ENCODE assay signal across 8 cellular contexts in the genomic region with DNA sequence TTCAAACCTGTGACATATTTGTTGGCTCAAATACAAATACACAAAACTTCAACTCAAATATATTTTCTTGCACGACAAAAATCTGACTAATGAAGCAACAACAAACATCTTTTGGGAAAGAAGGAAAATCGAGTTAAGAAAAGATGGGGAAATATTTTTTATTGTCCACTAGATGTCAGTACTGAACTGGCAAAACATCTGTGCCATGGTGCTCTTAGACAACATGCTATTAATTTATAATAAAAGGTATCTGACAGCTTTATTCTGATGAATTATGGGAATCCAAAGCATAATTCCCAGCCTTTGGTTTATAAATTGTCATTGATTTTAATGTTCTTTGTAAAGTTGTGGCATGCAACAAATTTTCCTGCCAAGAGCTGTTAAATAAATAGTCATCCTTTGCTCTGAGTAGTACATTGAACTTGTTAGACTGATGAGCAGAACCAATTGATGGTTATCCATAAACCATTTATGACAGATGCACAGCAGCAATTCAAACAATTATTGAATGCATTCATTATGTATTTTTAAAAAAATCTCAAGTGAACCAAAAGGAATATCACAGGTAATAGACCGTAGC.
DNase-seq lines count a peak whose midpoint lies in the region; ATAC-seq and TF ChIP-seq lines count a peak whose summit lies in the region.

No MANE protein-coding gene starts in this region.

- no peaks in the 10 kb centered on the region for H3K27me3 ChIP-seq in upper lobe of left lung

- H3K4me1 ChIP-seq in upper lobe of left lung = peaks cover 0 to 4% (median 0%) of the 10 kb centered on the region in 4 donors

- TF ChIP-seq CTCF in upper lobe of left lung (IDR thresholded peaks at IDR 0.05) = peak in 5 of 6 experiments; percentile 19 to 52 (median 33)

- no peak for TF ChIP-seq EP300 in upper lobe of left lung (IDR thresholded peaks at IDR 0.05)

- H3K4me3 ChIP-seq in upper lobe of left lung = no peak overlapping the region

- H3K9me3 ChIP-seq in upper lobe of left lung = no peaks in the 10 kb centered on the region

- H3K36me3 ChIP-seq in upper lobe of left lung = no peaks in the 10 kb centered on the region

- peak; percentile 54; the same call in 2 of the 3 replicates for ATAC-seq in SK-N-SH treated with all-trans-retinoic acid at 6 μM for 48 hours
- ATAC-seq in upper lobe of left lung (ENCODE audit: low FRiP score in 2 of 2) = no peak

- H3K27ac ChIP-seq in upper lobe of left lung = no peak overlapping the region

- TF ChIP-seq POLR2A in upper lobe of left lung (IDR thresholded peaks at IDR 0.05) = no peak

- WGBS in upper lobe of left lung, 2 donors = 21 to 25% methylated on average over 3 of the region's 3 CpGs

- peak; percentile 50 for DNase-seq in EH (ENCODE audit: low read depth)
- DNase-seq in LHCN-M2 (ENCODE audit: low read depth) = peak; percentile 41
- peak; percentile 18 for DNase-seq in globus pallidus (ENCODE audit: low spot score)
- no peak for DNase-seq in upper lobe of left lung
- DNase-seq in islet precursor cell = no peak
- no peak for DNase-seq in ureter (ENCODE audit: low spot score)
- DNase-seq in GF-D8 (lab: John Stamatoyannopoulos, UW) = no peak

TF ChIP-seq in SK-N-SH treated with all-trans-retinoic acid at 6 μM for 48 hours, 23 proteins besides CTCF, POLR2A, EP300 and RAD21:
- no peak for TF ChIP-seq ISL1 (CRISPR knock-in tag; IDR thresholded peaks at IDR 0.05)
- TF ChIP-seq, protein P1, sequence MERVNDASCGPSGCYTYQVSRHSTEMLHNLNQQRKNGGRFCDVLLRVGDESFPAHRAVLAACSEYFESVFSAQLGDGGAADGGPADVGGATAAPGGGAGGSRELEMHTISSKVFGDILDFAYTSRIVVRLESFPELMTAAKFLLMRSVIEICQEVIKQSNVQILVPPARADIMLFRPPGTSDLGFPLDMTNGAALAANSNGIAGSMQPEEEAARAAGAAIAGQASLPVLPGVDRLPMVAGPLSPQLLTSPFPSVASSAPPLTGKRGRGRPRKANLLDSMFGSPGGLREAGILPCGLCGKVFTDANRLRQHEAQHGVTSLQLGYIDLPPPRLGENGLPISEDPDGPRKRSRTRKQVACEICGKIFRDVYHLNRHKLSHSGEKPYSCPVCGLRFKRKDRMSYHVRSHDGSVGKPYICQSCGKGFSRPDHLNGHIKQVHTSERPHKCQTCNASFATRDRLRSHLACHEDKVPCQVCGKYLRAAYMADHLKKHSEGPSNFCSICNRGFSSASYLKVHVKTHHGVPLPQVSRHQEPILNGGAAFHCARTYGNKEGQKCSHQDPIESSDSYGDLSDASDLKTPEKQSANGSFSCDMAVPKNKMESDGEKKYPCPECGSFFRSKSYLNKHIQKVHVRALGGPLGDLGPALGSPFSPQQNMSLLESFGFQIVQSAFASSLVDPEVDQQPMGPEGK (CRISPR knock-in tag; IDR thresholded peaks at IDR 0.05; ENCODE audit: borderline replicate concordance) = no peak
- no peak for TF ChIP-seq ZFP30 (CRISPR knock-in tag; IDR thresholded peaks at IDR 0.05)
- TF ChIP-seq ZNF70 (CRISPR knock-in tag; IDR thresholded peaks at IDR 0.05) = no peak

Comparison
In these comparisons a context has a peak if more than half of its experiments do, and no peak if none do; other contexts are left out.
1. DNase-seq: peak in EH (single experiment), LHCN-M2 (single experiment) and globus pallidus (single experiment); none in upper lobe of left lung (0 of 2), islet precursor cell (single experiment), ureter (single experiment) and GF-D8 (single experiment).